Comparison of ENCODE assay signal across 8 cellular contexts in the genomic region with DNA sequence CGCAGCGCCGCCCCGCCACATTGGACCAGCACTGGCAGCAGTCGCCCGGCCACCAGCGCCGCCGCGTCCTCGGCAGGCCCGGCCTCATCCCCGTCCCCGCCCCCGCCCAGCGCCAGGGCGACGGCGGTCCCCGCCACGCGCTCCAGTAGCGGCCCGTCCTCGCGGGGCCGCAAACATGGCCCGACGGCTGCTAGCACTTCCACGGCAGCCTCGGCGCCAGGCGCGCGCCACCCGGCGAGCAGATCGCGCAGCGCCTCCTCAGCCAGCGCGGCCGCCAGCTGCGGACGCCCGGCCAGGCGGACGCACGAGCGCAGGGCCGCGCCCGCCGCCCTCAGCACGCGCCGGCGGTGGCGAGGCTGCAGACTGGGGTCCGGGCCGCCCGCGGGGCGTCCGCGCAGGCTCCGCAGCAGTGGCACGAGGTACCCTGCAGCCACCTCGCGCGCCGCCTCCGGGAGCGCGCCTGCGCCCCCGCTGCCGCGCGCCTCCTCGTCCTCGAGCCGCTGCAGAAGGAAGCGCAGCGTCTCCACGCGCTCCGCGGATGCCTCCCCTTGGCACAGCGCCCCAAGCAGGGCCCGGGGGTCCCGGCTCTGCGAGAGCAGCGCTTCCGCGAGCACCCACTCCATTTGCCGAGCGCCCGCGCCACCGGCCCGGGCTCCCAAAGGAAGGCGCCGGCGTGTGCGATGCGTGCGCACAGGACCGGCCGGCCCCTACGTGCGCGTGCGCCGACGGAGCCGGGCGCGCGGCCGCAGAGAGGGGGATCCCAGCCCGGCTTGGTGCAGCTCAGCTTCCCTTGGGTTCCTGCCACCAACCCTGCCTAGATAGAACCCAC. TPM values are rescaled to one million over a fixed set of nuclear protein-coding genes. Genes with fewer than 3 reads are reported as not detected.
DNase-seq lines count a peak whose midpoint lies in the region; ATAC-seq and TF ChIP-seq lines count a peak whose summit lies in the region.

A gene with protein sequence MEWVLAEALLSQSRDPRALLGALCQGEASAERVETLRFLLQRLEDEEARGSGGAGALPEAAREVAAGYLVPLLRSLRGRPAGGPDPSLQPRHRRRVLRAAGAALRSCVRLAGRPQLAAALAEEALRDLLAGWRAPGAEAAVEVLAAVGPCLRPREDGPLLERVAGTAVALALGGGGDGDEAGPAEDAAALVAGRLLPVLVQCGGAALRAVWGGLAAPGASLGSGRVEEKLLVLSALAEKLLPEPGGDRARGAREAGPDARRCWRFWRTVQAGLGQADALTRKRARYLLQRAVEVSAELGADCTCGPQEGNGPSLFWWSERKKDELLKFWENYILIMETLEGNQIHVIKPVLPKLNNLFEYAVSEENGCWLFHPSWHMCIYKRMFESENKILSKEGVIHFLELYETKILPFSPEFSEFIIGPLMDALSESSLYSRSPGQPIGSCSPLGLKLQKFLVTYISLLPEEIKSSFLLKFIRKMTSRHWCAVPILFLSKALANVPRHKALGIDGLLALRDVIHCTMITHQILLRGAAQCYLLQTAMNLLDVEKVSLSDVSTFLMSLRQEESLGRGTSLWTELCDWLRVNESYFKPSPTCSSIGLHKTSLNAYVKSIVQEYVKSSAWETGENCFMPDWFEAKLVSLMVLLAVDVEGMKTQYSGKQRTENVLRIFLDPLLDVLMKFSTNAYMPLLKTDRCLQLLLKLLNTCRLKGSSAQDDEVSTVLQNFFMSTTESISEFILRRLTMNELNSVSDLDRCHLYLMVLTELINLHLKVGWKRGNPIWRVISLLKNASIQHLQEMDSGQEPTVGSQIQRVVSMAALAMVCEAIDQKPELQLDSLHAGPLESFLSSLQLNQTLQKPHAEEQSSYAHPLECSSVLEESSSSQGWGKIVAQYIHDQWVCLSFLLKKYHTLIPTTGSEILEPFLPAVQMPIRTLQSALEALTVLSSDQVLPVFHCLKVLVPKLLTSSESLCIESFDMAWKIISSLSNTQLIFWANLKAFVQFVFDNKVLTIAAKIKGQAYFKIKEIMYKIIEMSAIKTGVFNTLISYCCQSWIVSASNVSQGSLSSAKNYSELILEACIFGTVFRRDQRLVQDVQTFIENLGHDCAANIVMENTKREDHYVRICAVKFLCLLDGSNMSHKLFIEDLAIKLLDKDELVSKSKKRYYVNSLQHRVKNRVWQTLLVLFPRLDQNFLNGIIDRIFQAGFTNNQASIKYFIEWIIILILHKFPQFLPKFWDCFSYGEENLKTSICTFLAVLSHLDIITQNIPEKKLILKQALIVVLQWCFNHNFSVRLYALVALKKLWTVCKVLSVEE (N-terminal part only) (minus strand): TSS at position 699 of the 829 bp plus-strand sequence. CDS start 76 bp downstream, at position 623.

- H3K27me3 ChIP-seq in OCI-LY1 (ENCODE audit: insufficient read depth, low read length) (no peaks in the 10 kb centered on the region), mucosa of stomach (ENCODE audit: control insufficient read depth, insufficient read depth, low read length) (no peaks in the 10 kb centered on the region)

- H3K9ac ChIP-seq in OCI-LY1 (ENCODE audit: low read length): peak within 1 kb of the TSS; percentile 82
- H3K9ac ChIP-seq in mucosa of stomach (ENCODE audit: low read length): peak within 1 kb of the TSS; percentile 81

- no peaks in the 10 kb centered on the region for H3K9me2 ChIP-seq in OCI-LY1 (ENCODE audit: low read depth, low read length)

- peak within 1 kb of the TSS; percentile 58 for H3K27ac ChIP-seq in OCI-LY1 (ENCODE audit: low read depth, low read length, poor library complexity, severe bottlenecking)

- H3K79me2 ChIP-seq in OCI-LY1 (ENCODE audit: insufficient read depth, low read length): peaks cover 9% of the 10 kb centered on the region

- peak; percentile 64 for ATAC-seq in GM21381 (IDR thresholded peaks at IDR 0.05; ENCODE audit: unreplicated experiment)

- TF ChIP-seq CTCF in OCI-LY1 (IDR thresholded peaks at IDR 0.05; ENCODE audit: low read length) (no peak), epithelial cell of proximal tubule (conservative IDR thresholded peaks at IDR 0.05; ENCODE audit: low read depth, low read length) (no peak)

- H2AFZ ChIP-seq in OCI-LY1 (ENCODE audit: low read length): peak within 1 kb of the TSS; percentile 85; the same call in 1 of the 2 replicates

- peak; percentile 95 for DNase-seq in DMS 273 (lab: John Stamatoyannopoulos, UW; ENCODE audit: unreplicated experiment)
- peak in 69 of 76 experiments; percentile 14 to 80 (median 57) for DNase-seq in HUDEP-2 (lab: John Stamatoyannopoulos, UW; ENCODE audit: unreplicated experiment in 76 of 76)
- DNase-seq in activated T-cell treated with anti-CD3 and anti-CD28 coated beads for 4 hours: peak; percentile 60
- no peak for DNase-seq in epithelial cell of proximal tubule (ENCODE audit: low read depth)
- DNase-seq in stimulated activated CD8-positive, alpha-beta memory T cell treated with anti-CD3 and anti-CD28 coated beads, Interleukin-7, amount 100 ng/mL, for 1 hour (ENCODE audit: low read depth in 2 of 2): peak; percentile 36 to 45

- H3K4me1 ChIP-seq in OCI-LY1 (ENCODE audit: insufficient read depth, low read length, severe bottlenecking) (peaks cover 43% of the 10 kb centered on the region), mucosa of stomach (ENCODE audit: control insufficient read depth, insufficient read depth, low read length) (peaks cover 14% of the 10 kb centered on the region)

- H3K4me3 ChIP-seq in OCI-LY1 (ENCODE audit: low read depth, low read length, poor library complexity, severe bottlenecking) (peak within 1 kb of the TSS; percentile 79), epithelial cell of proximal tubule (ENCODE audit: low read depth, low read length) (peak within 1 kb of the TSS; percentile 78), mucosa of stomach (ENCODE audit: low read length) (peak within 1 kb of the TSS; percentile 52)

- H3K9me3 ChIP-seq in OCI-LY1 (ENCODE audit: low read length) (no peaks in the 10 kb centered on the region), mucosa of stomach (ENCODE audit: control insufficient read depth, low read length) (no peaks in the 10 kb centered on the region)

- H3K4me2 ChIP-seq in OCI-LY1 (ENCODE audit: low read length): peak within 1 kb of the TSS; percentile 83

- H3K36me3 ChIP-seq in OCI-LY1 (ENCODE audit: insufficient read depth, low read length): no peaks in the 10 kb centered on the region
- H3K36me3 ChIP-seq in mucosa of stomach (ENCODE audit: control insufficient read depth, insufficient read depth, low read length): no peaks in the 10 kb centered on the region

- no peaks in the 10 kb centered on the region for H4K20me1 ChIP-seq in OCI-LY1 (ENCODE audit: insufficient read depth, low read length)

- 0 out of 2 replicates have a peak, but pooled peaks cover 6% of the 10 kb centered on the region for H3F3A ChIP-seq in OCI-LY1 (ENCODE audit: insufficient read depth, low read length)

RNA-seq across cellular contexts. Expression of the gene that starts here (rescaled TPM):
- 17.4 and 31.2 TPM in 2 replicates for total RNA-seq in epithelial cell of proximal tubule
